In genomic region chr6:52536424-52536916, GRCh38 we compare ENCODE assay signal across 12 cellular contexts. TPM values are rescaled to one million over a fixed set of nuclear protein-coding genes. Genes with fewer than 3 reads are reported as not detected.
DNase-seq lines count a peak whose midpoint lies in the region; ATAC-seq, FAIRE-seq and TF ChIP-seq lines count a peak whose summit lies in the region.
"Had no signal": no experiment of that assay in that cellular context is flagged by ENCODE, and none has a peak within 500 bp of the region (broad histone marks: within the 10 kb centered on the region; RNA-seq: fewer than 3 reads in every experiment).

No MANE protein-coding gene starts in this region.

- H3K27ac ChIP-seq in RWPE2 (ENCODE audit: poor library complexity, severe bottlenecking) = peak overlapping the region; percentile 89

- H3K4me1 Mint-ChIP-seq in Caco-2 (ENCODE audit: low read depth, unreplicated experiment) = peaks cover 13% of the 10 kb centered on the region
- H3K4me1 Mint-ChIP-seq in activated CD8-positive, alpha-beta T cell treated with anti-CD3 and anti-CD28 coated beads, Interleukin-2, amount 10 ng/mL, durations not matched to agents 7 days and 5 days (ENCODE audit: low read depth) = peaks cover 42% of the 10 kb centered on the region

- peaks cover 31% of the 10 kb centered on the region for H3K36me3 ChIP-seq in RWPE2 (ENCODE audit: low read depth)
- no peaks in the 10 kb centered on the region; the same call in none of the 2 replicates for H3K36me3 ChIP-seq in Caco-2 (ENCODE audit: control insufficient read depth, insufficient read depth, low read length)

- CTCF ChIA-PET in Caco-2 (lab: Charles Lee) = interaction anchor here (0.6 kb wide), 1 partner anchor 12 kb away, joined by 3 read pairs; no protein-coding TSS in a partner anchor
- CTCF ChIA-PET in activated CD8-positive, alpha-beta T cell treated with anti-CD3 and anti-CD28 coated beads, Interleukin-2, amount 10 ng/mL, durations not matched to agents 7 days and 5 days (lab: Charles Lee) = interaction anchor here (1.0 to 2.8 kb wide), 6 partner anchors 39 to 139 kb away, joined by 3 to 8 read pairs (median 4); no protein-coding TSS in a partner anchor

- TF ChIP-seq POLR2A in H54 (IDR thresholded peaks at IDR 0.05; ENCODE audit: low read depth, low read length) = no peak

- BruUV-seq in Caco-2 (replicated peaks; lab: Mats Ljungman, UMichigan) = no TSS peak

- ATAC-seq in GM19455 (IDR thresholded peaks at IDR 0.05; ENCODE audit: unreplicated experiment) (peak; percentile 51), HG02970 (IDR thresholded peaks at IDR 0.05; ENCODE audit: low FRiP score, unreplicated experiment) (peak; percentile 30), RWPE2 (ENCODE audit: low read depth) (no peak)
- ATAC-seq in activated CD8-positive, alpha-beta T cell treated with anti-CD3 and anti-CD28 coated beads, Interleukin-2, amount 10 ng/mL, durations not matched to agents 7 days and 5 days = no peak

- no peak overlapping the region for H3K4me3 Mint-ChIP-seq in Caco-2 (ENCODE audit: unreplicated experiment)
- H3K4me3 Mint-ChIP-seq in activated CD8-positive, alpha-beta T cell treated with anti-CD3 and anti-CD28 coated beads, Interleukin-2, amount 10 ng/mL, durations not matched to agents 7 days and 5 days = no peak overlapping the region

- H3K4me1 ChIP-seq in RWPE2 (ENCODE audit: insufficient read depth, poor library complexity, severe bottlenecking) (peaks cover 55% of the 10 kb centered on the region), Caco-2 (no peaks in the 10 kb centered on the region)

- TF ChIP-seq CTCF in GM12864 (IDR thresholded peaks at IDR 0.05; ENCODE audit: low read depth, low read length, missing control alignments) (peak; percentile 43), RWPE2 (IDR thresholded peaks at IDR 0.05; ENCODE audit: poor library complexity, severe bottlenecking) (no peak), Caco-2 (IDR thresholded peaks at IDR 0.05; ENCODE audit: insufficient read depth in 1 of 2, low read depth in 1 of 2, low read length in 1 of 2, severe bottlenecking in 1 of 2, unreplicated experiment in 1 of 2) (no peak)

- POLR2A ChIA-PET in Caco-2 (lab: Charles Lee) = no interaction called here
- POLR2A ChIA-PET in activated CD8-positive, alpha-beta T cell treated with anti-CD3 and anti-CD28 coated beads, Interleukin-2, amount 10 ng/mL, durations not matched to agents 7 days and 5 days (lab: Charles Lee) = interaction anchor here (0.6 kb wide), 1 partner anchor 59 kb away, joined by 3 read pairs; no protein-coding TSS in a partner anchor

- H3K36me3 Mint-ChIP-seq in Caco-2 (ENCODE audit: insufficient read depth, unreplicated experiment) = peaks cover 28% of the 10 kb centered on the region
- H3K36me3 Mint-ChIP-seq in activated CD8-positive, alpha-beta T cell treated with anti-CD3 and anti-CD28 coated beads, Interleukin-2, amount 10 ng/mL, durations not matched to agents 7 days and 5 days (ENCODE audit: low read depth) = no peaks in the 10 kb centered on the region

- no peak for FAIRE-seq in H54 (lab: Jason Lieb, UNC)

- no peaks in the 10 kb centered on the region for H3K9me3 Mint-ChIP-seq in Caco-2 (ENCODE audit: unreplicated experiment)
- H3K9me3 Mint-ChIP-seq in activated CD8-positive, alpha-beta T cell treated with anti-CD3 and anti-CD28 coated beads, Interleukin-2, amount 10 ng/mL, durations not matched to agents 7 days and 5 days (ENCODE audit: insufficient read depth) = no peaks in the 10 kb centered on the region
- H3K9me3 Mint-ChIP-seq: T-cell had no signal

- H3K27me3 ChIP-seq in RWPE2 (ENCODE audit: insufficient read depth, poor library complexity, severe bottlenecking) = no peaks in the 10 kb centered on the region
- H3K27me3 ChIP-seq in Caco-2 (replicated peaks; ENCODE audit: control insufficient read depth, insufficient read depth, low read length) = no peaks in the 10 kb centered on the region

- H3K4me3 ChIP-seq in GM12864 (ENCODE audit: low read depth, low read length) (no peak overlapping the region; the same call in 1 of the 2 replicates), RWPE2 (ENCODE audit: severe bottlenecking) (no peak overlapping the region), Caco-2 (ENCODE audit: low read depth, low read length) (no peak overlapping the region)

- H3K9me3 ChIP-seq in RWPE2 (ENCODE audit: severe bottlenecking) (no peaks in the 10 kb centered on the region), Caco-2 (no peaks in the 10 kb centered on the region)

- no peak overlapping the region for H3K27ac Mint-ChIP-seq in Caco-2 (ENCODE audit: unreplicated experiment)
- no peak overlapping the region for H3K27ac Mint-ChIP-seq in activated CD8-positive, alpha-beta T cell treated with anti-CD3 and anti-CD28 coated beads, Interleukin-2, amount 10 ng/mL, durations not matched to agents 7 days and 5 days
- H3K27ac Mint-ChIP-seq: T-cell had no signal

- no peaks in the 10 kb centered on the region for H3K27me3 Mint-ChIP-seq in Caco-2 (ENCODE audit: insufficient read depth, unreplicated experiment)
- H3K27me3 Mint-ChIP-seq in activated CD8-positive, alpha-beta T cell treated with anti-CD3 and anti-CD28 coated beads, Interleukin-2, amount 10 ng/mL, durations not matched to agents 7 days and 5 days (ENCODE audit: low read depth) = peaks cover 10% of the 10 kb centered on the region
- H3K27me3 Mint-ChIP-seq: T-cell had no signal

- intact Hi-C loops in Caco-2 (cut with micrococcal nuclease; ENCODE audit: unreplicated experiment) = no loop called here

- DNase-seq in GM12864 (ENCODE audit: low read depth) (peak; percentile 57), RWPE2 (ENCODE audit: low spot score) (no peak), NOMO-1 treated with dmso at 0.1 percent for 144 hours (lab: John Stamatoyannopoulos, UW; ENCODE audit: unreplicated experiment) (no peak), Caco-2 (no peak), H54 (ENCODE audit: insufficient read length, low spot score) (no peak)
- DNase-seq in activated CD8-positive, alpha-beta T cell treated with anti-CD3 and anti-CD28 coated beads, Interleukin-2, amount 10 ng/mL, durations not matched to agents 7 days and 5 days = no peak
- DNase-seq: C1 segment of cervical spinal cord, hippocampal formation, NCI-H446, T-cell had no signal

RNA-seq across cellular contexts. Expression of gene TRAM2, which starts 40.4 kb away (rescaled TPM):
- 63.8 and 71.6 TPM in 2 replicates for total RNA-seq in Caco-2 (2022)
- total RNA-seq in activated CD8-positive, alpha-beta T cell treated with anti-CD3 and anti-CD28 coated beads, Interleukin-2, amount 10 ng/mL, durations not matched to agents 7 days and 5 days = 1 to 10 TPM; 1.4 TPM

Comparison
In these comparisons a context has a peak if more than half of its experiments do, and no peak if none do; other contexts are left out.
1. ATAC-seq: peak in GM19455 (single experiment) and HG02970 (single experiment); none in RWPE2 (single experiment) and activated CD8-positive, alpha-beta T cell treated with anti-CD3 and anti-CD28 coated beads, Interleukin-2, amount 10 ng/mL, durations not matched to agents 7 days and 5 days (single experiment).
2. RNA of gene TRAM2, which starts 40.4 kb away (total RNA-seq): 63.8 to 71.6 TPM in Caco-2; 1.4 TPM in activated CD8-positive, alpha-beta T cell treated with anti-CD3 and anti-CD28 coated beads, Interleukin-2, amount 10 ng/mL, durations not matched to agents 7 days and 5 days; every median in the first group is over 10 times any median in the second.